Comparison of ENCODE assay signal across 8 cellular contexts in the genomic region with DNA sequence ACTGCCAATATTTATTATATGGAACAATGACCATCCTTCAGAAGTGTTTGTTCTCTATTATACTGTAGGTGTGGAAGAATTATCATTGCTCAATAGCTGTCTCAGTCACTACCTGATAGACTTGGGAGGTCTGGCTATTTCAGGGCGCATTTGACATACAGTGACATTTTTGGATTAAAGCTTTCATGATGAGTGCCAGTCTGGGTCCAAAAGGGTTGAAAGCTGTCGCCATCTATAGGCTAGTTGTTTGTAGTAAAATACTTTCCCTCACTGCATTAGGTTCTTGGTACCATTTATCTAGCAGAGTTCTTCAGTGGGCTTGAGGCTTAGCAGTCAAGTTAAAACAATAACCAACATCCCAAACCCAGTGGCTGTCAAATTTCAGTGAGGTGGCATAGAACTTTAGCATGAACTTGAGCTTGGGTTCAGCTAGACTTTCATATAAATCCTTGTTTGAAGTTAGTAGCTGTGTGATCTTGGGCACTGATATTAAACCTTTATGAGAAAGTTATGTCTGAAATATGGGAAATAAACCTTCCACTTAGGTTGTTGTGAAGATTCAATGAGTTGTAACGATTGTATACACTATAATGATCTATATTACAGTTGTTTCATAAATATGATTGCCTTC.
DNase-seq lines count a peak whose midpoint lies in the region; ATAC-seq and TF ChIP-seq lines count a peak whose summit lies in the region.

No MANE protein-coding gene starts in this region.

- peak; percentile 45 to 63 for ATAC-seq in activated naive CD4-positive, alpha-beta T cell treated with anti-CD3 and anti-CD28 coated beads, Interleukin-2, amount 50 U/mL, for 72 hours
- ATAC-seq in HG02973 (IDR thresholded peaks at IDR 0.05; ENCODE audit: unreplicated experiment), result peak; percentile 70
- ATAC-seq in right cardiac atrium, result peak; percentile 35 to 45
- ATAC-seq in HG03039 (IDR thresholded peaks at IDR 0.05; ENCODE audit: unreplicated experiment), result no peak

- H3K4me1 Mint-ChIP-seq in nephron progenitor cell, result peaks cover 45% of the 10 kb centered on the region

- H3K9me3 Mint-ChIP-seq in activated naive CD4-positive, alpha-beta T cell treated with anti-CD3 and anti-CD28 coated beads, Interleukin-2, amount 50 U/mL, for 72 hours, result no peaks in the 10 kb centered on the region
- peaks cover 23% of the 10 kb centered on the region for H3K9me3 Mint-ChIP-seq in nephron progenitor cell

- no peak for TF ChIP-seq CTCF in nephron progenitor cell (IDR thresholded peaks at IDR 0.05)

- no peak overlapping the region for H3K4me3 ChIP-seq in right cardiac atrium (ENCODE audit: low read length)

- H3K27ac Mint-ChIP-seq in activated naive CD4-positive, alpha-beta T cell treated with anti-CD3 and anti-CD28 coated beads, Interleukin-2, amount 50 U/mL, for 72 hours, result no peak overlapping the region
- H3K27ac Mint-ChIP-seq in nephron progenitor cell, result no peak overlapping the region

- H3K4me3 Mint-ChIP-seq in nephron progenitor cell, result no peak overlapping the region

- H3K27me3 ChIP-seq in right cardiac atrium (ENCODE audit: control insufficient read depth, insufficient read depth), result no peaks in the 10 kb centered on the region

- H3K4me1 ChIP-seq in right cardiac atrium (ENCODE audit: control insufficient read depth, insufficient read depth, low read length), result no peaks in the 10 kb centered on the region

- H3K27ac ChIP-seq in right cardiac atrium (ENCODE audit: low read length), result no peak overlapping the region

- WGBS in right cardiac atrium, result 36% methylated on average over 3 of the region's 3 CpGs

- peaks cover 3% of the 10 kb centered on the region for H3K27me3 Mint-ChIP-seq in nephron progenitor cell (ENCODE audit: low read depth, poor library complexity)

- H3K36me3 Mint-ChIP-seq in activated naive CD4-positive, alpha-beta T cell treated with anti-CD3 and anti-CD28 coated beads, Interleukin-2, amount 50 U/mL, for 72 hours, result no peaks in the 10 kb centered on the region
- peaks cover 16% of the 10 kb centered on the region for H3K36me3 Mint-ChIP-seq in nephron progenitor cell (ENCODE audit: low read depth)

- DNase-seq in activated naive CD4-positive, alpha-beta T cell treated with anti-CD3 and anti-CD28 coated beads, Interleukin-2, amount 50 U/mL, for 72 hours (ENCODE audit: low spot score in 2 of 2), result no peak
- DNase-seq in activated naive CD4-positive, alpha-beta T cell (lab: John Stamatoyannopoulos, UW), result no peak
- DNase-seq in SW480 (ENCODE audit: low spot score) (peak; percentile 62), right cardiac atrium (no peak), nephron progenitor cell (no peak), activated gamma-delta T cell (lab: John Stamatoyannopoulos, UW) (no peak)

- intact Hi-C loops in right cardiac atrium (cut with DNase I), result loop anchor here in 1 of 4 donors (10.0 kb wide), 1 partner anchor 305 kb away; no protein-coding TSS in a partner anchor

- H3K9me3 ChIP-seq in right cardiac atrium (ENCODE audit: control insufficient read depth, low read length), result no peaks in the 10 kb centered on the region
